Comparison of ENCODE assay signal across 8 cellular contexts in the genomic region with DNA sequence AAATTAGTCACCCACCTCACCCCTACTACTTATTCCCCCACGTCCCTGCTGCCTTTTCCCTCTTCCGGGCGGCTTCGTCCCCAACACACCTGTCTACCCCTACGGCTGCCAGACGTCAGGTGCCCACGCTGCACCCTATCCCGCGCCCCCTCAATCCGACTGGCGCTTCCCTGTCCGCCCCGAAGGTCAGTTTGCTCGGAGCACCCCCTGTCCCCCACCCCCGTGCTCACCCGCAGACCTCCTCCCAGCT. TPM values are rescaled to one million over a fixed set of nuclear protein-coding genes. Genes with fewer than 3 reads are reported as not detected.
DNase-seq lines count a peak whose midpoint lies in the region; ATAC-seq and TF ChIP-seq lines count a peak whose summit lies in the region.

No MANE protein-coding gene starts in this region.

- H3K4me3 ChIP-seq in kidney epithelial cell (ENCODE audit: low read depth, low read length) (peak overlapping the region; percentile 51), suprapubic skin (peak overlapping the region; percentile 65)

- TF ChIP-seq EP300 in suprapubic skin (IDR thresholded peaks at IDR 0.05): no peak

- DNase-seq in activated naive CD4-positive, alpha-beta T cell treated with anti-CD3 and anti-CD28 coated beads, Interleukin-2, amount 50 U/mL, for 72 hours (ENCODE audit: low spot score in 2 of 2): no peak
- DNase-seq in kidney epithelial cell (ENCODE audit: low read depth) (no peak), suprapubic skin (ENCODE audit: low spot score in 2 of 2) (no peak), HuH-7 (ENCODE audit: low spot score) (no peak), hepatic stellate cell (ENCODE audit: low spot score) (no peak)
- DNase-seq in NK-92 treated with Interleukin-12 subunit alpha and Interleukin-12 subunit beta, amount 100 ng/mL, for 24 hours (lab: John Stamatoyannopoulos, UW): no peak

- peaks cover 0 to 2% of the 10 kb centered on the region in 2 donors for H3K9me3 Mint-ChIP-seq in activated naive CD4-positive, alpha-beta T cell treated with anti-CD3 and anti-CD28 coated beads, Interleukin-2, amount 50 U/mL, for 72 hours

- WGBS in suprapubic skin: 0% methylated on average over 8 of the region's 16 CpGs

- peak; percentile 15 for ATAC-seq in GM18502 (IDR thresholded peaks at IDR 0.05; ENCODE audit: poor library complexity, unreplicated experiment)
- ATAC-seq in HG02840 (IDR thresholded peaks at IDR 0.05; ENCODE audit: low FRiP score, unreplicated experiment): peak; percentile 16
- ATAC-seq in activated naive CD4-positive, alpha-beta T cell treated with anti-CD3 and anti-CD28 coated beads, Interleukin-2, amount 50 U/mL, for 72 hours: no peak

- H3K9me3 ChIP-seq in suprapubic skin: no peaks in the 10 kb centered on the region

- H3K4me1 ChIP-seq in suprapubic skin: peaks cover 14% of the 10 kb centered on the region

- TF ChIP-seq POLR2A in suprapubic skin (IDR thresholded peaks at IDR 0.05): no peak

- TF ChIP-seq CTCF in kidney epithelial cell (IDR thresholded peaks at IDR 0.05; ENCODE audit: insufficient read depth, low read length, poor library complexity, severe bottlenecking): no peak
- no peak for TF ChIP-seq CTCF in suprapubic skin (IDR thresholded peaks at IDR 0.05)

- no peaks in the 10 kb centered on the region for H3K27me3 ChIP-seq in kidney epithelial cell (ENCODE audit: control insufficient read depth, insufficient read depth, low read length)
- no peaks in the 10 kb centered on the region for H3K27me3 ChIP-seq in suprapubic skin

- H3K27ac ChIP-seq in suprapubic skin: no peak overlapping the region

- H3K27ac Mint-ChIP-seq in activated naive CD4-positive, alpha-beta T cell treated with anti-CD3 and anti-CD28 coated beads, Interleukin-2, amount 50 U/mL, for 72 hours: peak overlapping the region; percentile 52 to 84

- H3K36me3 Mint-ChIP-seq in activated naive CD4-positive, alpha-beta T cell treated with anti-CD3 and anti-CD28 coated beads, Interleukin-2, amount 50 U/mL, for 72 hours: peaks cover 0 to 2% of the 10 kb centered on the region in 2 donors

- H3K36me3 ChIP-seq in kidney epithelial cell (ENCODE audit: control insufficient read depth, insufficient read depth, low read length) (no peaks in the 10 kb centered on the region), suprapubic skin (no peaks in the 10 kb centered on the region)

RNA-seq across cellular contexts. Expression of gene ACVR1C, which starts 0.5 kb away (rescaled TPM):
- total RNA-seq in activated naive CD4-positive, alpha-beta T cell treated with anti-CD3 and anti-CD28 coated beads, Interleukin-2, amount 50 U/mL, for 72 hours: 1 to 10 TPM; 2.3 to 2.6 TPM
- total RNA-seq in kidney epithelial cell (0.07 and 0.13 TPM in 2 replicates), suprapubic skin (1 to 10 TPM in 2 of 4 donors, under 1 TPM in 2; 0.44 to 1.9 (median 0.92) TPM)

Comparison
In these comparisons a context has a peak if more than half of its experiments do, and no peak if none do; other contexts are left out.
1. ATAC-seq: peak in GM18502 (single experiment) and HG02840 (single experiment); none in activated naive CD4-positive, alpha-beta T cell treated with anti-CD3 and anti-CD28 coated beads, Interleukin-2, amount 50 U/mL, for 72 hours (0 of 2).